ENCODE assay signal across 21 cellular contexts in genomic region chr4:85759392-85759791, GRCh38.
"Had no signal": no experiment of that assay in that cellular context is flagged by ENCODE, and none has a peak within 500 bp of the region (broad histone marks: within the 10 kb centered on the region; RNA-seq: fewer than 3 reads in every experiment).

No MANE protein-coding gene starts in this region.

- H3K27ac ChIP-seq: esophagus squamous epithelium, left ventricle myocardium inferior, lower lobe of right lung, ovary, right atrium auricular region, sigmoid colon, stomach, thoracic aorta, transverse colon had no signal

- H2AFZ ChIP-seq: hepatocyte had no signal

- H3K27me3 Mint-ChIP-seq: naive thymus-derived CD4-positive, alpha-beta T cell had no signal

- H3K4me3 ChIP-seq: esophagus squamous epithelium, hepatocyte, left ventricle myocardium inferior, lower lobe of right lung, ovary, right atrium auricular region, sigmoid colon, skin epidermis, stomach, thoracic aorta, transverse colon had no signal

- ATAC-seq: left cardiac atrium; lower lobe of right lung; naive thymus-derived CD4-positive, alpha-beta T cell had no signal

- H3K27me3 ChIP-seq: esophagus squamous epithelium, hepatocyte, ovary, right atrium auricular region, sigmoid colon, stomach, transverse colon had no signal

- H3K9me3 ChIP-seq: esophagus squamous epithelium, left ventricle myocardium inferior, lower lobe of right lung, ovary, right atrium auricular region, sigmoid colon, stomach, thoracic aorta, transverse colon had no signal

- H3K27ac Mint-ChIP-seq: naive thymus-derived CD4-positive, alpha-beta T cell had no signal

- H3K36me3 ChIP-seq: esophagus squamous epithelium, left ventricle myocardium inferior, lower lobe of right lung, ovary, right atrium auricular region, sigmoid colon, stomach, thoracic aorta, transverse colon had no signal

- H3K36me3 Mint-ChIP-seq: naive thymus-derived CD4-positive, alpha-beta T cell had no signal

- H3K79me2 ChIP-seq: hepatocyte had no signal

- DNase-seq: effector memory CD4-positive, alpha-beta T cell; esophagus squamous epithelium; foreskin melanocyte; head of caudate nucleus; kidney; left cardiac atrium; left ventricle myocardium inferior; lower lobe of right lung; naive thymus-derived CD4-positive, alpha-beta T cell; nucleus accumbens; ovary; sigmoid colon; stimulated activated CD4-positive, alpha-beta T cell treated with anti-CD3 and anti-CD28 coated beads, Interleukin-2, amount 100 ng/mL, for 24 hours; stimulated activated naive CD4-positive, alpha-beta T cell; stomach; substantia nigra; transverse colon had no signal

- H3K4me3 Mint-ChIP-seq: naive thymus-derived CD4-positive, alpha-beta T cell had no signal

- H3K4me2 ChIP-seq: hepatocyte had no signal

- H3K4me1 Mint-ChIP-seq: naive thymus-derived CD4-positive, alpha-beta T cell had no signal
